8 cellular contexts compared by ENCODE assay signal in genomic region chr15:56241374-56242085, GRCh38. TPM values are rescaled to one million over a fixed set of nuclear protein-coding genes. Genes with fewer than 3 reads are reported as not detected.
A peak's percentile ranks its signal among the peaks of the same experiment; 100 is the strongest.
DNase-seq lines count a peak whose midpoint lies in the region; ATAC-seq and TF ChIP-seq lines count a peak whose summit lies in the region.

No MANE protein-coding gene starts in this region.

- peaks cover 39% of the 10 kb centered on the region for H3K36me3 Mint-ChIP-seq in brain

- TF ChIP-seq CTCF in brain (conservative IDR thresholded peaks at IDR 0.05): no peak

- H3K27me3 Mint-ChIP-seq in brain: peaks cover 9% of the 10 kb centered on the region

- H4K20me1 ChIP-seq in BLaER1 treated with 17β-estradiol and CSF1 and Interleukin-3, amounts not matched to agents 10 nM and 100 nM: peaks cover 0 to 24% (median 14%) of the 10 kb centered on the region in 11 experiments; a peak in 10 of 22 replicates

- H3K36me3 ChIP-seq in BLaER1 treated with 17β-estradiol and CSF1 and Interleukin-3, amounts not matched to agents 10 nM and 100 nM: peaks cover 0 to 42% (median 31%) of the 10 kb centered on the region in 11 experiments; a peak in 19 of 22 replicates
- H3K36me3 ChIP-seq in HUES48 (ENCODE audit: control insufficient read depth, insufficient read depth, low read length): peaks cover 6% of the 10 kb centered on the region; the same call in 1 of the 2 replicates
- peaks cover 29% of the 10 kb centered on the region for H3K36me3 ChIP-seq in mesodermal cell (ENCODE audit: control insufficient read depth, insufficient read depth, low read length)

- H3K9ac ChIP-seq in BLaER1 treated with 17β-estradiol and CSF1 and Interleukin-3, amounts not matched to agents 10 nM and 100 nM: peak overlapping the region; percentile 66 to 100 (median 98); a peak in 19 of 22 replicates
- H3K9ac ChIP-seq in HUES48 (ENCODE audit: low read depth, low read length): peak overlapping the region; percentile 63; the same call in 1 of the 2 replicates

- H3K9me3 ChIP-seq in BLaER1 treated with 17β-estradiol and CSF1 and Interleukin-3, amounts not matched to agents 10 nM and 100 nM (replicated peaks in 1 of 11): peaks cover 0 to 35% (median 28%) of the 10 kb centered on the region in 11 experiments; a peak in 18 of 22 replicates
- no peaks in the 10 kb centered on the region for H3K9me3 ChIP-seq in HUES48 (ENCODE audit: control insufficient read depth, insufficient read depth, low read length)
- H3K9me3 ChIP-seq in mesodermal cell (ENCODE audit: control insufficient read depth, low read length): no peaks in the 10 kb centered on the region

- DNase-seq in HuH-7 (ENCODE audit: low spot score) (no peak), SW480 (ENCODE audit: low spot score) (no peak)

- peak overlapping the region; percentile 72 to 89 (median 80) for H3K4me2 ChIP-seq in BLaER1 treated with 17β-estradiol and CSF1 and Interleukin-3, amounts not matched to agents 10 nM and 100 nM

- H3K4me3 ChIP-seq in BLaER1 treated with 17β-estradiol and CSF1 and Interleukin-3, amounts not matched to agents 10 nM and 100 nM: peak overlapping the region; percentile 82 to 97 (median 91)
- peak overlapping the region; percentile 79 for H3K4me3 ChIP-seq in HUES48 (ENCODE audit: low read depth, low read length)
- peak overlapping the region; percentile 67 for H3K4me3 ChIP-seq in mesodermal cell (ENCODE audit: extremely low read depth, insufficient read depth, low read length, poor library complexity, severe bottlenecking)

- ATAC-seq in HG03108 (IDR thresholded peaks at IDR 0.05; ENCODE audit: unreplicated experiment) (no peak), GM18498 (IDR thresholded peaks at IDR 0.05; ENCODE audit: unreplicated experiment) (no peak)

- H3K4me3 Mint-ChIP-seq in brain: peak overlapping the region; percentile 98 to 100 (median 100)

- peaks cover 10 to 26% (median 15%) of the 10 kb centered on the region in 5 experiments for H3K9me3 Mint-ChIP-seq in brain

- peaks cover 14 to 49% (median 28%) of the 10 kb centered on the region in 10 experiments for H3K4me1 ChIP-seq in BLaER1 treated with 17β-estradiol and CSF1 and Interleukin-3, amounts not matched to agents 10 nM and 100 nM
- H3K4me1 ChIP-seq in HUES48 (ENCODE audit: control insufficient read depth, insufficient read depth, low read length) (peaks cover 38% of the 10 kb centered on the region), mesodermal cell (ENCODE audit: control insufficient read depth, insufficient read depth, low read length, poor library complexity, severe bottlenecking) (peaks cover 3% of the 10 kb centered on the region)

- H3K27ac Mint-ChIP-seq in brain: peak overlapping the region; percentile 5 to 100 (median 99)

- peak overlapping the region in 5 of 11 experiments; percentile 14 to 33 (median 16); a peak in 3 of 22 replicates for H3K27ac ChIP-seq in BLaER1 treated with 17β-estradiol and CSF1 and Interleukin-3, amounts not matched to agents 10 nM and 100 nM
- H3K27ac ChIP-seq in HUES48 (ENCODE audit: low read depth, low read length) (no peak overlapping the region), mesodermal cell (ENCODE audit: low read depth, low read length, severe bottlenecking) (no peak overlapping the region)

- no CpG with 5 or more reads among the region's 5 CpGs for WGBS in mesodermal cell (ENCODE audit: insufficient coverage in 2 of 2), 2 experiments

- peaks cover 59% of the 10 kb centered on the region for H3K4me1 Mint-ChIP-seq in brain

- no peaks in the 10 kb centered on the region for H3K27me3 ChIP-seq in BLaER1 treated with 17β-estradiol and CSF1 and Interleukin-3, amounts not matched to agents 10 nM and 100 nM
- no peaks in the 10 kb centered on the region for H3K27me3 ChIP-seq in HUES48 (ENCODE audit: control insufficient read depth, insufficient read depth, low read length)

RNA-seq across cellular contexts. Expression of gene RFX7, which starts 2.1 kb away (rescaled TPM):
- polyA plus RNA-seq in brain (ENCODE audit: insufficient read depth, low read depth, low replicate concordance): 5.8 TPM
- polyA plus RNA-seq in mesodermal cell (2013, experiment 1 of 2): 25.5 TPM
- 21.6 TPM for polyA plus RNA-seq in mesodermal cell (2013, experiment 2 of 2)
